In genomic region chr19:19588546-19588945, GRCh38 we compare ENCODE assay signal across 15 cellular contexts. TPM values are rescaled to one million over a fixed set of nuclear protein-coding genes. Genes with fewer than 3 reads are reported as not detected.
DNase-seq lines count a peak whose midpoint lies in the region; ATAC-seq lines count a peak whose summit lies in the region.
"Had no signal": no experiment of that assay in that cellular context is flagged by ENCODE, and none has a peak within 500 bp of the region (broad histone marks: within the 10 kb centered on the region; RNA-seq: fewer than 3 reads in every experiment).

No MANE protein-coding gene starts in this region.

- H3K36me3 Mint-ChIP-seq in activated CD8-positive, alpha-beta T cell treated with anti-CD3 and anti-CD28 coated beads, Interleukin-2, amount 10 ng/mL, durations not matched to agents 7 days and 5 days (ENCODE audit: low read depth) = peaks cover 60% of the 10 kb centered on the region

- H3K27me3 Mint-ChIP-seq in activated CD8-positive, alpha-beta T cell treated with anti-CD3 and anti-CD28 coated beads, Interleukin-2, amount 10 ng/mL, durations not matched to agents 7 days and 5 days (ENCODE audit: low read depth) = no peaks in the 10 kb centered on the region

- DNase-seq in AG20443 (ENCODE audit: low spot score) = peak; percentile 38
- peak; percentile 78 for DNase-seq in ELR (ENCODE audit: low read depth)
- no peak for DNase-seq in activated CD8-positive, alpha-beta T cell treated with anti-CD3 and anti-CD28 coated beads, Interleukin-2, amount 10 ng/mL, durations not matched to agents 7 days and 5 days
- peak; percentile 14 for DNase-seq in fibroblast of peridontal ligament (ENCODE audit: extremely low read depth)
- DNase-seq in NCI-H1417 treated with DMSO at 0.1 percent for 48 hours (lab: John Stamatoyannopoulos, UW) = no peak
- DNase-seq in putamen (ENCODE audit: low spot score) = no peak
- no peak for DNase-seq in G401 (ENCODE audit: low spot score)
- DNase-seq: C1 segment of cervical spinal cord, glutamatergic neuron, H7, NCI-H2081 treated with DMSO at 0.1 percent for 48 hours, NCI-H526, right cardiac atrium had no signal

- in situ Hi-C loops in G401 (cut with HindIII; ENCODE audit: low sequenced_read_pairs) = no loop called here

- CTCF ChIA-PET in activated CD8-positive, alpha-beta T cell treated with anti-CD3 and anti-CD28 coated beads, Interleukin-2, amount 10 ng/mL, durations not matched to agents 7 days and 5 days (lab: Charles Lee) = interaction anchor here (1.1 to 4.8 kb wide), 2 partner anchors 18 to 34 kb away, joined by 3 to 27 read pairs; no protein-coding TSS in a partner anchor

- peaks cover 73% of the 10 kb centered on the region for H3K4me1 Mint-ChIP-seq in activated CD8-positive, alpha-beta T cell treated with anti-CD3 and anti-CD28 coated beads, Interleukin-2, amount 10 ng/mL, durations not matched to agents 7 days and 5 days (ENCODE audit: low read depth)

- H3K27ac Mint-ChIP-seq in activated CD8-positive, alpha-beta T cell treated with anti-CD3 and anti-CD28 coated beads, Interleukin-2, amount 10 ng/mL, durations not matched to agents 7 days and 5 days = peak overlapping the region; percentile 81

- no peaks in the 10 kb centered on the region for H3K9me3 Mint-ChIP-seq in activated CD8-positive, alpha-beta T cell treated with anti-CD3 and anti-CD28 coated beads, Interleukin-2, amount 10 ng/mL, durations not matched to agents 7 days and 5 days (ENCODE audit: insufficient read depth)

- no peak for ATAC-seq in activated CD8-positive, alpha-beta T cell treated with anti-CD3 and anti-CD28 coated beads, Interleukin-2, amount 10 ng/mL, durations not matched to agents 7 days and 5 days
- ATAC-seq: HepG2, right cardiac atrium, SK-N-SH treated with all-trans-retinoic acid at 6 μM for 48 hours had no signal

- H3K4me3 Mint-ChIP-seq in activated CD8-positive, alpha-beta T cell treated with anti-CD3 and anti-CD28 coated beads, Interleukin-2, amount 10 ng/mL, durations not matched to agents 7 days and 5 days = no peak overlapping the region

- POLR2A ChIA-PET in activated CD8-positive, alpha-beta T cell treated with anti-CD3 and anti-CD28 coated beads, Interleukin-2, amount 10 ng/mL, durations not matched to agents 7 days and 5 days (lab: Charles Lee) = interaction anchor here (1.4 kb wide), 1 partner anchor 29 kb away, joined by 3 read pairs; no protein-coding TSS in a partner anchor

RNA-seq across cellular contexts. Expression of gene PBX4, which starts 29.9 kb away (rescaled TPM):
- 10 to 100 TPM; 33.8 to 34.1 TPM for total RNA-seq in activated CD8-positive, alpha-beta T cell treated with anti-CD3 and anti-CD28 coated beads, Interleukin-2, amount 10 ng/mL, durations not matched to agents 7 days and 5 days
- 2.2 and 7.7 TPM in 2 replicates for total RNA-seq in G401 (2014; rRNA removed; shearing (Covaris generic))
- total RNA-seq: HepG2 had no signal

RNA-seq across cellular contexts. Expression of gene LPAR2, which starts 39.5 kb away (rescaled TPM):
- total RNA-seq in activated CD8-positive, alpha-beta T cell treated with anti-CD3 and anti-CD28 coated beads, Interleukin-2, amount 10 ng/mL, durations not matched to agents 7 days and 5 days = 10 to 100 TPM; 44.8 to 50.8 TPM
- total RNA-seq in G401 (2014; rRNA removed; shearing (Covaris generic)) = 5.6 and 6.3 TPM in 2 replicates

RNA-seq across cellular contexts. Expression of gene CILP2, which starts 50.5 kb away (rescaled TPM):
- under 1 TPM; 0.16 to 0.24 TPM for total RNA-seq in activated CD8-positive, alpha-beta T cell treated with anti-CD3 and anti-CD28 coated beads, Interleukin-2, amount 10 ng/mL, durations not matched to agents 7 days and 5 days
- total RNA-seq in G401 (2014; rRNA removed; shearing (Covaris generic)) = 0.12 and 0.37 TPM in 2 replicates

RNA-seq across cellular contexts. Expression of gene GMIP, which starts 54.9 kb away (rescaled TPM):
- total RNA-seq in activated CD8-positive, alpha-beta T cell treated with anti-CD3 and anti-CD28 coated beads, Interleukin-2, amount 10 ng/mL, durations not matched to agents 7 days and 5 days = 100 to 1,000 TPM in 1 of 2 experiments, 10 to 100 TPM in 1; 96.7 to 104 TPM
- 5.8 and 21.8 TPM in 2 replicates for total RNA-seq in G401 (2014; rRNA removed; shearing (Covaris generic))

RNA-seq across cellular contexts. Expression of gene YJEFN3, which starts 59.8 kb away (rescaled TPM):
- total RNA-seq in activated CD8-positive, alpha-beta T cell treated with anti-CD3 and anti-CD28 coated beads, Interleukin-2, amount 10 ng/mL, durations not matched to agents 7 days and 5 days = 10 to 100 TPM; 10.0 to 10.6 TPM
- 0.37 TPM in 2 replicates for total RNA-seq in G401 (2014; rRNA removed; shearing (Covaris generic))

Comparison
In these comparisons a context has a peak if more than half of its experiments do, and no peak if none do; other contexts are left out.
1. DNase-seq: peak in AG20443 (single experiment), ELR (single experiment) and fibroblast of peridontal ligament (single experiment); none in activated CD8-positive, alpha-beta T cell treated with anti-CD3 and anti-CD28 coated beads, Interleukin-2, amount 10 ng/mL, durations not matched to agents 7 days and 5 days (single experiment), NCI-H1417 treated with DMSO at 0.1 percent for 48 hours (single experiment), putamen (single experiment) and G401 (single experiment).